ENCODE assay signal across 10 cellular contexts in genomic region chr19:41193420-41194156, GRCh38. TPM values are rescaled to one million over a fixed set of nuclear protein-coding genes. Genes with fewer than 3 reads are reported as not detected.
DNase-seq lines count a peak whose midpoint lies in the region; ATAC-seq and TF ChIP-seq lines count a peak whose summit lies in the region.
"Had no signal": no experiment of that assay in that cellular context is flagged by ENCODE, and none has a peak within 500 bp of the region (broad histone marks: within the 10 kb centered on the region; RNA-seq: fewer than 3 reads in every experiment).

No MANE protein-coding gene starts in this region.

- H3K27ac ChIP-seq in SK-N-MC (no peak overlapping the region), prostate gland (no peak overlapping the region), OCI-LY7 (ENCODE audit: low read depth, low read length, poor library complexity, severe bottlenecking) (no peak overlapping the region)

- no peak overlapping the region for H3K4me2 ChIP-seq in OCI-LY7 (ENCODE audit: low read length)

- no TSS peak for BruUV-seq in OCI-LY7 (replicated peaks; lab: Mats Ljungman, UMichigan)

- 29% methylated on average over 13 of the region's 13 CpGs for WGBS in prostate gland

- H3K9me3 ChIP-seq in SK-N-MC (ENCODE audit: low read depth, low read length) (no peaks in the 10 kb centered on the region), prostate gland (no peaks in the 10 kb centered on the region), OCI-LY7 (ENCODE audit: low read length) (no peaks in the 10 kb centered on the region)

- POLR2A ChIA-PET in OCI-LY7 (lab: Charles Lee) = no interaction called here

- no peak overlapping the region for H3K27ac Mint-ChIP-seq in glutamatergic neuron (ENCODE audit: unreplicated experiment)
- no peak overlapping the region for H3K27ac Mint-ChIP-seq in activated T-helper 2 cell treated with anti-CD3 and anti-CD28 coated beads, Interferon-gamma antibody, Interleukin-2, Interleukin-4, amounts not matched to agents 10 μg/mL and 5 μg/mL and 100 μg/mL, durations not matched to agents 14 hours and 24 hours and 36 hours

- peaks cover 29% of the 10 kb centered on the region for H3K36me3 ChIP-seq in H7 (replicated peaks; ENCODE audit: control insufficient read depth, insufficient read depth, low read length)
- H3K36me3 ChIP-seq in SK-N-MC (ENCODE audit: insufficient read depth, low read length) = no peaks in the 10 kb centered on the region
- H3K36me3 ChIP-seq in prostate gland = no peaks in the 10 kb centered on the region
- no peaks in the 10 kb centered on the region for H3K36me3 ChIP-seq in OCI-LY7 (ENCODE audit: insufficient read depth, low read length)

- intact Hi-C loops in prostate gland (cut with DNase I) = no loop called here
- intact Hi-C loops in activated T-helper 2 cell treated with anti-CD3 and anti-CD28 coated beads, Interferon-gamma antibody, Interleukin-2, Interleukin-4, amounts not matched to agents 10 μg/mL and 5 μg/mL and 100 μg/mL, durations not matched to agents 14 hours and 24 hours and 36 hours (cut with micrococcal nuclease) = no loop called here
- intact Hi-C loops in OCI-LY7 (cut with micrococcal nuclease; ENCODE audit: unreplicated experiment) = no loop called here

- peaks cover 3% of the 10 kb centered on the region for H3K9me3 Mint-ChIP-seq in glutamatergic neuron (ENCODE audit: unreplicated experiment)
- no peaks in the 10 kb centered on the region for H3K9me3 Mint-ChIP-seq in activated T-helper 2 cell treated with anti-CD3 and anti-CD28 coated beads, Interferon-gamma antibody, Interleukin-2, Interleukin-4, amounts not matched to agents 10 μg/mL and 5 μg/mL and 100 μg/mL, durations not matched to agents 14 hours and 24 hours and 36 hours

- DNase-seq in H7 (peak; percentile 75), SK-N-MC (ENCODE audit: low read depth, low spot score) (no peak), glutamatergic neuron (no peak), prostate gland (ENCODE audit: low spot score) (no peak), OCI-LY7 (ENCODE audit: low spot score) (no peak)
- DNase-seq in activated T-helper 2 cell treated with anti-CD3 and anti-CD28 coated beads, Interferon-gamma antibody, Interleukin-2, Interleukin-4, amounts not matched to agents 10 μg/mL and 5 μg/mL and 100 μg/mL, durations not matched to agents 14 hours and 24 hours and 36 hours (ENCODE audit: low spot score) = no peak
- DNase-seq: activated CD4-positive, CD25-positive, alpha-beta regulatory T cell; HCEC 1CT had no signal

- peak overlapping the region; percentile 35 for H3K9ac ChIP-seq in SK-N-MC (ENCODE audit: insufficient read length)

- no peak overlapping the region for H2AFZ ChIP-seq in OCI-LY7 (ENCODE audit: low read length)

- H3K4me3 Mint-ChIP-seq in glutamatergic neuron (ENCODE audit: unreplicated experiment) = peak overlapping the region; percentile 74
- H3K4me3 Mint-ChIP-seq in activated T-helper 2 cell treated with anti-CD3 and anti-CD28 coated beads, Interferon-gamma antibody, Interleukin-2, Interleukin-4, amounts not matched to agents 10 μg/mL and 5 μg/mL and 100 μg/mL, durations not matched to agents 14 hours and 24 hours and 36 hours (ENCODE audit: low read depth) = no peak overlapping the region

- CTCF ChIA-PET in OCI-LY7 (lab: Charles Lee; ENCODE audit: unreplicated experiment) = no interaction called here

- TF ChIP-seq POLR2A in prostate gland (IDR thresholded peaks at IDR 0.05) = no peak

- ATAC-seq in GM19463 (IDR thresholded peaks at IDR 0.05; ENCODE audit: unreplicated experiment) = no peak

- H3K36me3 Mint-ChIP-seq in glutamatergic neuron (ENCODE audit: unreplicated experiment) = no peaks in the 10 kb centered on the region
- no peaks in the 10 kb centered on the region for H3K36me3 Mint-ChIP-seq in activated T-helper 2 cell treated with anti-CD3 and anti-CD28 coated beads, Interferon-gamma antibody, Interleukin-2, Interleukin-4, amounts not matched to agents 10 μg/mL and 5 μg/mL and 100 μg/mL, durations not matched to agents 14 hours and 24 hours and 36 hours (ENCODE audit: low read depth)

- H4K20me1 ChIP-seq in OCI-LY7 (ENCODE audit: insufficient read depth, low read length) = no peaks in the 10 kb centered on the region

- H3K4me3 ChIP-seq in H7 (ENCODE audit: insufficient read depth, low read depth, low read length) (peak overlapping the region; percentile 92), SK-N-MC (peak overlapping the region; percentile 76), prostate gland (peak overlapping the region; percentile 17 to 20), OCI-LY7 (ENCODE audit: low read depth, low read length, poor library complexity, severe bottlenecking) (no peak overlapping the region)

- H3K4me1 ChIP-seq in prostate gland (replicated peaks) (no peaks in the 10 kb centered on the region), OCI-LY7 (ENCODE audit: insufficient read depth, low read length, poor library complexity, severe bottlenecking) (no peaks in the 10 kb centered on the region)

- no peaks in the 10 kb centered on the region for H3K27me3 ChIP-seq in H7 (ENCODE audit: control insufficient read depth, insufficient read depth, low read length)
- H3K27me3 ChIP-seq in prostate gland (replicated peaks; ENCODE audit: insufficient read depth) = no peaks in the 10 kb centered on the region

- peaks cover 11% of the 10 kb centered on the region for H3K27me3 Mint-ChIP-seq in glutamatergic neuron (ENCODE audit: unreplicated experiment)
- peaks cover 37% of the 10 kb centered on the region for H3K27me3 Mint-ChIP-seq in activated T-helper 2 cell treated with anti-CD3 and anti-CD28 coated beads, Interferon-gamma antibody, Interleukin-2, Interleukin-4, amounts not matched to agents 10 μg/mL and 5 μg/mL and 100 μg/mL, durations not matched to agents 14 hours and 24 hours and 36 hours (ENCODE audit: low read depth)

- H3K4me1 Mint-ChIP-seq in glutamatergic neuron (ENCODE audit: low read depth, unreplicated experiment) = peaks cover 5% of the 10 kb centered on the region
- H3K4me1 Mint-ChIP-seq in activated T-helper 2 cell treated with anti-CD3 and anti-CD28 coated beads, Interferon-gamma antibody, Interleukin-2, Interleukin-4, amounts not matched to agents 10 μg/mL and 5 μg/mL and 100 μg/mL, durations not matched to agents 14 hours and 24 hours and 36 hours (ENCODE audit: low read depth) = peaks cover 10% of the 10 kb centered on the region

- TF ChIP-seq CTCF in glutamatergic neuron (IDR thresholded peaks at IDR 0.05; ENCODE audit: partially characterized antibody, unreplicated experiment) (no peak), prostate gland (IDR thresholded peaks at IDR 0.05) (no peak), OCI-LY7 (conservative IDR thresholded peaks at IDR 0.05; ENCODE audit: low read length) (no peak)

- H3K9me2 ChIP-seq in OCI-LY7 (ENCODE audit: insufficient read depth, low read length) = no peaks in the 10 kb centered on the region

- H3K79me2 ChIP-seq in OCI-LY7 (ENCODE audit: insufficient read depth, low read depth, low read length) = no peaks in the 10 kb centered on the region

RNA-seq across cellular contexts. Expression of gene CYP2S1, which starts 0.6 kb away (rescaled TPM):
- total RNA-seq in H7 (2014; rRNA removed; shearing (Covaris generic)) = 60.4 and 108 TPM in 2 replicates
- total RNA-seq in glutamatergic neuron (ENCODE audit: unreplicated experiment) (6.0 TPM), prostate gland (1 to 10 TPM; 1.1 to 4.2 TPM), OCI-LY7 (2022) (not detected in 2 replicates)
- 0.34 and 1.2 TPM in 2 replicates for total RNA-seq in activated T-helper 2 cell treated with anti-CD3 and anti-CD28 coated beads, Interferon-gamma antibody, Interleukin-2, Interleukin-4, amounts not matched to agents 10 μg/mL and 5 μg/mL and 100 μg/mL, durations not matched to agents 14 hours and 24 hours and 36 hours
- total RNA-seq in OCI-LY7 (2014; rRNA removed; shearing (Covaris generic)) = not detected in 2 replicates
- total RNA-seq: chondrocyte had no signal

RNA-seq across cellular contexts. Expression of gene AXL, which starts 25.4 kb away (rescaled TPM):
- total RNA-seq in H7 (2014; rRNA removed; shearing (Covaris generic)) = 23.3 and 26.8 TPM in 2 replicates
- total RNA-seq in glutamatergic neuron (ENCODE audit: unreplicated experiment) = not detected
- 100 to 1,000 TPM in 1 of 2 donors, 10 to 100 TPM in 1; 26.1 to 168 TPM for total RNA-seq in prostate gland
- 0.21 and 0.50 TPM in 2 replicates for total RNA-seq in activated T-helper 2 cell treated with anti-CD3 and anti-CD28 coated beads, Interferon-gamma antibody, Interleukin-2, Interleukin-4, amounts not matched to agents 10 μg/mL and 5 μg/mL and 100 μg/mL, durations not matched to agents 14 hours and 24 hours and 36 hours
- not detected in 2 replicates for total RNA-seq in OCI-LY7 (2014; rRNA removed; shearing (Covaris generic))
- not detected in 2 replicates for total RNA-seq in OCI-LY7 (2022)

Comparison
In these comparisons a context has a peak if more than half of its experiments do, and no peak if none do; other contexts are left out.
1. RNA of gene AXL, which starts 25.4 kb away (total RNA-seq): 26.1 to 168 TPM in prostate gland and 23.3 to 26.8 TPM in H7; 0.21 to 0.50 TPM in activated T-helper 2 cell treated with anti-CD3 and anti-CD28 coated beads, Interferon-gamma antibody, Interleukin-2, Interleukin-4, amounts not matched to agents 10 μg/mL and 5 μg/mL and 100 μg/mL, durations not matched to agents 14 hours and 24 hours and 36 hours, not detected in glutamatergic neuron (single experiment) and not detected in OCI-LY7; every median in the first group is over 10 times any median in the second.